ENCODE assay signal across 8 cellular contexts in genomic region chr1:145161046-145161752, GRCh38.
DNase-seq lines count a peak whose midpoint lies in the region; ATAC-seq and TF ChIP-seq lines count a peak whose summit lies in the region.
"Not testable (repeated sequence)": the region's sequence is repeated elsewhere in the genome, so short reads cannot be mapped to it uniquely, and the experiment has no call there.

No MANE protein-coding gene starts in this region.

- not testable (repeated sequence) for H3K27me3 Mint-ChIP-seq in activated B cell treated with CpG ODN at 0.5 μM for 24 hours; central memory CD8-positive, alpha-beta T cell

- H3K27ac ChIP-seq in lower lobe of right lung, upper lobe of left lung: not testable (repeated sequence)

- CTCF ChIA-PET in activated B cell treated with CpG ODN at 0.5 μM for 24 hours (lab: Charles Lee): not testable (repeated sequence)

- H3K27me3 ChIP-seq in lower lobe of right lung (ENCODE audit: low read depth); upper lobe of left lung: not testable (repeated sequence)

- not testable (repeated sequence) for H3K4me1 Mint-ChIP-seq in activated B cell treated with CpG ODN at 0.5 μM for 24 hours; central memory CD8-positive, alpha-beta T cell

- 0% methylated on average over 3 of the region's 26 CpGs; no CpG with 5 or more reads in 1 of the 2 donors for WGBS in upper lobe of left lung, 2 donors

- not testable (repeated sequence) for TF ChIP-seq EP300 in upper lobe of left lung (IDR thresholded peaks at IDR 0.05)

- not testable (repeated sequence) for H3K27ac Mint-ChIP-seq in activated B cell treated with CpG ODN at 0.5 μM for 24 hours; central memory CD8-positive, alpha-beta T cell (ENCODE audit: low read depth)

- TF ChIP-seq POLR2A in upper lobe of left lung (IDR thresholded peaks at IDR 0.05): not testable (repeated sequence)

- H3K36me3 ChIP-seq in lower lobe of right lung, upper lobe of left lung: not testable (repeated sequence)

- DNase-seq in activated B cell treated with CpG ODN at 0.5 μM for 24 hours; central memory CD8-positive, alpha-beta T cell (ENCODE audit: low spot score in 2 of 2); lower lobe of right lung; upper lobe of left lung: not testable (repeated sequence)

- not testable (repeated sequence) for H3K4me3 ChIP-seq in lower lobe of right lung, upper lobe of left lung

- TF ChIP-seq CTCF in activated B cell treated with CpG ODN at 0.5 μM for 24 hours (IDR thresholded peaks at IDR 0.05); lower lobe of right lung (IDR thresholded peaks at IDR 0.05); upper lobe of left lung (IDR thresholded peaks at IDR 0.05): not testable (repeated sequence)

- H3K4me1 ChIP-seq in lower lobe of right lung, upper lobe of left lung: not testable (repeated sequence)

- not testable (repeated sequence) for H3K36me3 Mint-ChIP-seq in activated B cell treated with CpG ODN at 0.5 μM for 24 hours (ENCODE audit: low read depth); central memory CD8-positive, alpha-beta T cell (ENCODE audit: insufficient read depth)

- intact Hi-C loops in activated B cell treated with CpG ODN at 0.5 μM for 24 hours (cut with micrococcal nuclease); lower lobe of right lung (cut with DNase I): not testable (repeated sequence)

- H3K9me3 Mint-ChIP-seq in activated B cell treated with CpG ODN at 0.5 μM for 24 hours; central memory CD8-positive, alpha-beta T cell: not testable (repeated sequence)

- H3K4me3 Mint-ChIP-seq in activated B cell treated with CpG ODN at 0.5 μM for 24 hours; central memory CD8-positive, alpha-beta T cell: not testable (repeated sequence)

- ATAC-seq in GM18502 (IDR thresholded peaks at IDR 0.05; ENCODE audit: poor library complexity, unreplicated experiment): peak; percentile 77
- ATAC-seq in GM19463 (IDR thresholded peaks at IDR 0.05; ENCODE audit: unreplicated experiment): peak; percentile 83
- ATAC-seq in HG02678 (IDR thresholded peaks at IDR 0.05; ENCODE audit: unreplicated experiment): peak; percentile 55
- peak; percentile 79 for ATAC-seq in HG03432 (IDR thresholded peaks at IDR 0.05; ENCODE audit: unreplicated experiment)
- ATAC-seq in activated B cell treated with CpG ODN at 0.5 μM for 24 hours (ENCODE audit: low read depth): peak; percentile 60
- peak; percentile 63 for ATAC-seq in central memory CD8-positive, alpha-beta T cell (replicated peaks; ENCODE audit: extremely low read depth, poor library complexity, severe bottlenecking)
- peak; percentile 52 to 85 for ATAC-seq in lower lobe of right lung
- ATAC-seq in upper lobe of left lung (ENCODE audit: low FRiP score in 2 of 2): peak; percentile 72 to 74

- POLR2A ChIA-PET in activated B cell treated with CpG ODN at 0.5 μM for 24 hours (lab: Charles Lee): not testable (repeated sequence)

- not testable (repeated sequence) for H3K9me3 ChIP-seq in lower lobe of right lung, upper lobe of left lung
